ENCODE assay signal across 11 cellular contexts in genomic region chr1:203996126-203996525, GRCh38.
A peak's percentile ranks its signal among the peaks of the same experiment; 100 is the strongest.
DNase-seq lines count a peak whose midpoint lies in the region; ATAC-seq and FAIRE-seq lines count a peak whose summit lies in the region.
"Had no signal": no experiment of that assay in that cellular context is flagged by ENCODE, and none has a peak within 500 bp of the region (broad histone marks: within the 10 kb centered on the region; RNA-seq: fewer than 3 reads in every experiment).

No MANE protein-coding gene starts in this region.

- H3K9me3 ChIP-seq in SJCRH30 (replicated peaks) (no peaks in the 10 kb centered on the region; the same call in 1 of the 2 replicates), iPS-15b (ENCODE audit: control insufficient read depth, insufficient read depth, low read length) (no peaks in the 10 kb centered on the region)

- H3K4me3 ChIP-seq in SJCRH30 (no peak overlapping the region), iPS-15b (ENCODE audit: low read depth, low read length) (peak overlapping the region; percentile 23)
- H3K4me3 ChIP-seq: BLaER1 had no signal

- H3K4me1 ChIP-seq in SJCRH30 (no peaks in the 10 kb centered on the region), iPS-15b (ENCODE audit: control insufficient read depth, insufficient read depth, low read length) (peaks cover 28% of the 10 kb centered on the region)
- H3K4me1 ChIP-seq: BLaER1 had no signal

- DNase-seq in left cardiac atrium, result no peak
- DNase-seq in cardiac septum (ENCODE audit: low spot score), result no peak
- DNase-seq in SJCRH30, result peak; percentile 31 to 33
- DNase-seq in ureter (ENCODE audit: low spot score), result peak; percentile 50
- no peak for DNase-seq in RCC 7860 (ENCODE audit: low spot score)
- DNase-seq in amniotic stem cell (lab: John Stamatoyannopoulos, UW), result no peak
- DNase-seq: activated CD4-positive, alpha-beta T cell treated with anti-CD3 and anti-CD28 coated beads for 1 hour; natural killer cell had no signal

- intact Hi-C loops in left cardiac atrium (cut with DNase I) (no loop called here), cardiac septum (cut with DNase I) (loop anchor here (5.0 kb wide), 1 partner anchor 46 kb away; no protein-coding TSS in a partner anchor)

- no peak overlapping the region for H3K27ac ChIP-seq in SJCRH30
- H3K27ac ChIP-seq: BLaER1 had no signal

- H3K36me3 ChIP-seq in SJCRH30, result no peaks in the 10 kb centered on the region
- H3K36me3 ChIP-seq in iPS-15b (ENCODE audit: control insufficient read depth, insufficient read depth, low read length), result no peaks in the 10 kb centered on the region
- H3K36me3 ChIP-seq: BLaER1 had no signal

- ATAC-seq in left cardiac atrium (peak; percentile 45 to 53), HG02678 (IDR thresholded peaks at IDR 0.05; ENCODE audit: unreplicated experiment) (no peak)
- ATAC-seq: natural killer cell had no signal

- H3K27me3 ChIP-seq in SJCRH30 (0 out of 2 replicates have a peak, but pooled peaks cover 3% of the 10 kb centered on the region), iPS-15b (ENCODE audit: control insufficient read depth, insufficient read depth, low read length) (peaks cover 20% of the 10 kb centered on the region)
- H3K27me3 ChIP-seq: BLaER1 had no signal

- FAIRE-seq in RCC 7860 (lab: Jason Lieb, UNC), result no peak

- no peak overlapping the region for H3K9ac ChIP-seq in iPS-15b (ENCODE audit: low read depth, low read length)
- H3K9ac ChIP-seq: BLaER1 had no signal

Comparison
In these comparisons a context has a peak if more than half of its experiments do, and no peak if none do; other contexts are left out.
1. DNase-seq: peak in SJCRH30 (2 of 2) and ureter (single experiment); none in left cardiac atrium (single experiment), cardiac septum (single experiment), RCC 7860 (single experiment) and amniotic stem cell (single experiment).